Comparison of ENCODE assay signal across 11 cellular contexts in the genomic region with DNA sequence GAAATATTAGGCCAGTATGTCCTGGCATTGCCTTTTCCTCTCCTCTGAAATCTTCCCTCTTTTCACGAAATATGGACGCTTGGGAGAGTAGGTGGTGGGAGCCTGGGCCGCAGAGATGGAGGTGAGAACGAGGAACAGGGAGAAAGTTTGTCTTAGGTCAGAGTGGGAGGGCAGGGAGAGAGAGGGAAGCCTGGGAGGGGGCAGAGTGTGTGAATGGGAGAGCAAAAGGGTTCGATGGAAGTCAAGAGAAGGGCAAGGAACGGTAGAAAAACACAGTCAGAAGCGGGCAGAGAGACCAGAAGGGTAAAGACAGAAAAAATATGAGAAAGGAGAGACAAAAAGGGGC. TPM values are rescaled to one million over a fixed set of nuclear protein-coding genes. Genes with fewer than 3 reads are reported as not detected.
DNase-seq lines count a peak whose midpoint lies in the region; ATAC-seq and TF ChIP-seq lines count a peak whose summit lies in the region.
"Had no signal": no experiment of that assay in that cellular context is flagged by ENCODE, and none has a peak within 500 bp of the region (broad histone marks: within the 10 kb centered on the region; RNA-seq: fewer than 3 reads in every experiment).

No MANE protein-coding gene starts in this region.

- peak overlapping the region; percentile 54 for H3K4me3 Mint-ChIP-seq in CD4-positive, alpha-beta T cell
- peak overlapping the region; percentile 85 for H3K4me3 Mint-ChIP-seq in neural crest cell

- DNase-seq in CD4-positive, alpha-beta T cell: no peak
- no peak for DNase-seq in Peyer's patch
- no peak for DNase-seq in fibroblast of mammary gland (ENCODE audit: low read depth)
- no peak for DNase-seq in neural crest cell (ENCODE audit: low read depth, low spot score)
- DNase-seq in GM03348 (ENCODE audit: low spot score): no peak
- no peak for DNase-seq in caudate nucleus (lab: John Stamatoyannopoulos, UW)
- no peak for DNase-seq in H4 (ENCODE audit: low spot score)
- DNase-seq in AG20443 (ENCODE audit: low spot score): no peak
- DNase-seq: DMS79; NCI-H1436; stimulated activated CD4-positive, alpha-beta T cell treated with anti-CD3 and anti-CD28 coated beads, Interleukin-2, amount 100 ng/mL, for 24 hours had no signal

- H3K4me1 Mint-ChIP-seq in CD4-positive, alpha-beta T cell (ENCODE audit: low read depth): peaks cover 15% of the 10 kb centered on the region
- H3K4me1 Mint-ChIP-seq in neural crest cell: peaks cover 24% of the 10 kb centered on the region

- H3K27me3 Mint-ChIP-seq in CD4-positive, alpha-beta T cell: peaks cover 83% of the 10 kb centered on the region
- peaks cover 87% of the 10 kb centered on the region for H3K27me3 Mint-ChIP-seq in neural crest cell (ENCODE audit: low read depth)

- H3K9me3 ChIP-seq in CD4-positive, alpha-beta T cell (ENCODE audit: control insufficient read depth, low read length): no peaks in the 10 kb centered on the region
- H3K9me3 ChIP-seq in Peyer's patch: no peaks in the 10 kb centered on the region

- ATAC-seq in CD4-positive, alpha-beta T cell (ENCODE audit: poor library complexity): no peak

- POLR2A ChIA-PET in CD4-positive, alpha-beta T cell (lab: Charles Lee): no interaction called here

- H3K4me3 ChIP-seq in Peyer's patch (peak overlapping the region in 3 of 4 donors; percentile 33 to 79 (median 74)), fibroblast of mammary gland (ENCODE audit: control insufficient read depth, low read depth, low read length) (peak overlapping the region; percentile 17)

- intact Hi-C loops in CD4-positive, alpha-beta T cell (cut with DNase I, micrococcal nuclease): loop anchor here in 1 of 2 experiments (5.0 kb wide), 1 partner anchor 241 kb away; no protein-coding TSS in a partner anchor

- H3K4me1 ChIP-seq in Peyer's patch: peaks cover 0 to 9% (median 5%) of the 10 kb centered on the region in 4 donors

- no peak for TF ChIP-seq CTCF in CD4-positive, alpha-beta T cell (IDR thresholded peaks at IDR 0.05)
- TF ChIP-seq CTCF in Peyer's patch (IDR thresholded peaks at IDR 0.05) (no peak), fibroblast of mammary gland (conservative IDR thresholded peaks at IDR 0.05; ENCODE audit: control insufficient read depth, insufficient read depth, low read depth, low read length) (no peak), neural crest cell (conservative IDR thresholded peaks at IDR 0.05) (no peak)

- no peak overlapping the region for H3K27ac Mint-ChIP-seq in CD4-positive, alpha-beta T cell
- H3K27ac Mint-ChIP-seq in neural crest cell (ENCODE audit: unreplicated experiment): no peak overlapping the region

- H3K36me3 Mint-ChIP-seq in CD4-positive, alpha-beta T cell (ENCODE audit: low read depth): no peaks in the 10 kb centered on the region
- no peaks in the 10 kb centered on the region for H3K36me3 Mint-ChIP-seq in neural crest cell (ENCODE audit: low read depth)

- no peaks in the 10 kb centered on the region for H3K36me3 ChIP-seq in Peyer's patch

- CTCF ChIA-PET in CD4-positive, alpha-beta T cell (lab: Charles Lee): no interaction called here

- H3K27ac ChIP-seq in CD4-positive, alpha-beta T cell (ENCODE audit: low read depth, low read length): no peak overlapping the region
- H3K27ac ChIP-seq in Peyer's patch: peak overlapping the region in 1 of 4 donors; percentile 70
- H3K27ac ChIP-seq in caudate nucleus (ENCODE audit: low read depth, low read length): no peak overlapping the region

- peaks cover 52% of the 10 kb centered on the region for H3K27me3 ChIP-seq in CD4-positive, alpha-beta T cell (ENCODE audit: control insufficient read depth, insufficient read depth, low read length)
- H3K27me3 ChIP-seq in Peyer's patch: peaks cover 0 to 8% of the 10 kb centered on the region in 2 donors

- TF ChIP-seq POLR2A in Peyer's patch (IDR thresholded peaks at IDR 0.05): no peak

- H3K9me3 Mint-ChIP-seq in CD4-positive, alpha-beta T cell: no peaks in the 10 kb centered on the region
- H3K9me3 Mint-ChIP-seq in neural crest cell: no peaks in the 10 kb centered on the region

RNA-seq across cellular contexts. Expression of a gene that starts 1.2 kb away (rescaled TPM):
- not detected for total RNA-seq in CD4-positive, alpha-beta T cell
- total RNA-seq in Peyer's patch: 1 to 10 TPM in 1 of 4 donors, under 1 TPM in 3; 0.35 to 2.5 (median 0.88) TPM
- total RNA-seq in neural crest cell: 0.41 and 0.49 TPM in 2 replicates
- total RNA-seq in H4 (2014; rRNA removed; shearing (Covaris generic)): 0.06 and 0.08 TPM in 2 replicates
